6 cellular contexts compared by ENCODE assay signal in the genomic region with DNA sequence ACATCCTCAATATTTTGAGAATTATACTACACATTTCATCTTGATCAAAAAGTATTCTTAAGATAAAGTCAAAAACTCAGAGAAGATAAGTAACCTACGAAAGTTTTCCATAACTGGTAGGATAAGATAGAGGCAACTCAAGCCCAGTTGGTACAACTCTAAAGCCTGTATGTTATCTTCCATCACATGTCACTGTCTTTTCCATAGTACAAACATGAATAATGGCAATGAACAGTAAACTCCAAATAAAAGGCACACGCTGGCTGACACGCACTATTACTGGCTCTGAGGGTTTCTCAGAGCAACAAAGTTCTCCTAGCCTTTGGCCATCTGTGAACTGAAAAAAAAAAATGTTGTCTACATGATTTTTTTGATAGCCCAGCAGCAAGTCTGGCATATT.
"Had no signal": no experiment of that assay in that cellular context is flagged by ENCODE, and none has a peak within 500 bp of the region (broad histone marks: within the 10 kb centered on the region; RNA-seq: fewer than 3 reads in every experiment).

No MANE protein-coding gene starts in this region.

- DNase-seq: H9, HCEC 1CT had no signal

- H3K4me3 ChIP-seq: GM23338 had no signal

- H3K27me3 Mint-ChIP-seq: IgD-negative memory B cell had no signal

- H3K9me3 Mint-ChIP-seq: GM23338, H9 had no signal

- H3K4me3 Mint-ChIP-seq: GM23338, H9, IgD-negative memory B cell had no signal

- ATAC-seq: GM23338, HepG2 had no signal

- H3K27ac ChIP-seq: HL-60 had no signal

- H3K4me1 Mint-ChIP-seq: GM23338, H9 had no signal

- H3K27ac Mint-ChIP-seq: GM23338, H9, IgD-negative memory B cell had no signal
